In the genomic region with DNA sequence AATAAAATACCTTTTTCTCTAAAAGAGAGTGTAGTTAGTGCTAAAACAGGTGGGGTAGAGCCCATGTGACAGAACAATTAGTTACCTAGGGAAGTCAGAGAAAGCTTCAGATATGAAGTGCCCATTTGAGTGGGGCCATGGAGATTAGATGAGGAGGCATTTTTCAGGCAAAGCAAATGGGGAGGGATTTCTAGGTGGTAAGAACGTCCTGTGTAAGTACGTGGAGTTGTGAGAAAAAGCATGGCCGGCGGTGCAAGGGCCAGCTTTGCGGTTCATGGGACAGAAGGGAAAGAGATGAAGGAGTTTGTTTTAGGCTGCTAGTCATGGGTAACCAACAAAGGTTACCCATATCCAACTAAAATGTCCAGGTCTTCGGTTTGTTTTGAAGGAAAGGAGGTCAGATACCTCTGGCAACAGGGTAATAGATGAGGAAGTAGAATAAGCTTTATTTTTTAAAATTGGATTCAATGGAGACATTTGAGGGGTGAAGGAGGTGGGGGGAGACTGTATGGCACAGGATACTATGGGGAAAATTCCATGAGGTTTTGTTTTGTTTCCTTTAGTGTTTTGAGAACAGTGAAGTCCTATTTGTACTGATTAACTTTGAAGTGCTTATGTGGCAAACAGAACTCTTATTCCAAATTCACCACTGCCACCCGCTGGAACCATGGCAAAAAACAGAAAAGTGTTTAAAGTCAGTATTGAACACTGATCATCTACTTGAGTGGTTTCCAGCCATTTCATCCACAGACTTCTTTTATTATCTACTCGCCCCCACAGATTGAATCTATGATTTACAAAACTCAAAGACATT, we compare ENCODE assay signal across 11 cellular contexts. TPM values are rescaled to one million over a fixed set of nuclear protein-coding genes. Genes with fewer than 3 reads are reported as not detected.
A peak's percentile ranks its signal among the peaks of the same experiment; 100 is the strongest.
DNase-seq lines count a peak whose midpoint lies in the region; ATAC-seq and TF ChIP-seq lines count a peak whose summit lies in the region.
"Had no signal": no experiment of that assay in that cellular context is flagged by ENCODE, and none has a peak within 500 bp of the region (broad histone marks: within the 10 kb centered on the region; RNA-seq: fewer than 3 reads in every experiment).

No MANE protein-coding gene starts in this region.

- no peak for TF ChIP-seq POLR2A in prostate gland (IDR thresholded peaks at IDR 0.05)

- no peaks in the 10 kb centered on the region for H3K9me3 Mint-ChIP-seq in natural killer cell
- H3K9me3 Mint-ChIP-seq: IgD-negative memory B cell had no signal

- peak; percentile 3 for DNase-seq in NCI-H1092 treated with DMSO at 0.1 percent for 48 hours (lab: John Stamatoyannopoulos, UW)
- no peak for DNase-seq in NCI-H1092 (lab: John Stamatoyannopoulos, UW)
- peak; percentile 20 for DNase-seq in NCI-H146 treated with DMSO at 0.1 percent for 48 hours (lab: John Stamatoyannopoulos, UW; ENCODE audit: unreplicated experiment)
- peak; percentile 42 for DNase-seq in cerebellar cortex (ENCODE audit: low spot score)
- peak; percentile 24 for DNase-seq in prostate gland (ENCODE audit: low spot score)
- no peak for DNase-seq in natural killer cell
- DNase-seq: central memory CD4-positive, alpha-beta T cell had no signal

- H3K27me3 ChIP-seq in prostate gland (replicated peaks; ENCODE audit: insufficient read depth), result no peaks in the 10 kb centered on the region
- H3K27me3 ChIP-seq: BLaER1 treated with 17β-estradiol and CSF1 and Interleukin-3, amounts not matched to agents 10 nM and 100 nM had no signal

- peaks cover 11 to 30% of the 10 kb centered on the region in 2 donors for H3K27me3 Mint-ChIP-seq in natural killer cell (ENCODE audit: low read depth in 2 of 2)

- H3K27ac Mint-ChIP-seq in natural killer cell, result no peak overlapping the region
- H3K27ac Mint-ChIP-seq: IgD-negative memory B cell had no signal

- peaks cover 13 to 14% of the 10 kb centered on the region in 2 donors for H3K4me1 Mint-ChIP-seq in natural killer cell

- H3K27ac ChIP-seq in prostate gland, result no peak overlapping the region
- H3K27ac ChIP-seq: BLaER1 treated with 17β-estradiol and CSF1 and Interleukin-3, amounts not matched to agents 10 nM and 100 nM had no signal

- intact Hi-C loops in prostate gland (cut with DNase I) (no loop called here), natural killer cell (cut with micrococcal nuclease) (no loop called here)

- no peaks in the 10 kb centered on the region for H3K36me3 Mint-ChIP-seq in natural killer cell
- H3K36me3 Mint-ChIP-seq: IgD-negative memory B cell had no signal

- no peak overlapping the region for H3K4me3 ChIP-seq in prostate gland
- H3K4me3 ChIP-seq: BLaER1 treated with 17β-estradiol and CSF1 and Interleukin-3, amounts not matched to agents 10 nM and 100 nM had no signal

- peak in 3 of 4 experiments; percentile 12 to 41 (median 33) for TF ChIP-seq CTCF in prostate gland (IDR thresholded peaks at IDR 0.05)
- TF ChIP-seq CTCF in natural killer cell (IDR thresholded peaks at IDR 0.05), result no peak

- H3K4me3 Mint-ChIP-seq in natural killer cell, result no peak overlapping the region
- H3K4me3 Mint-ChIP-seq: IgD-negative memory B cell had no signal

- H3K9me3 ChIP-seq in prostate gland, result no peaks in the 10 kb centered on the region
- H3K9me3 ChIP-seq: BLaER1 treated with 17β-estradiol and CSF1 and Interleukin-3, amounts not matched to agents 10 nM and 100 nM had no signal

- ATAC-seq in HG02588 (IDR thresholded peaks at IDR 0.05; ENCODE audit: unreplicated experiment) (no peak), natural killer cell (no peak), GM18520 (IDR thresholded peaks at IDR 0.05; ENCODE audit: unreplicated experiment) (no peak)

- WGBS in prostate gland, result 56% methylated on average over 8 of the region's 8 CpGs

- H3K36me3 ChIP-seq in prostate gland, result no peaks in the 10 kb centered on the region
- H3K36me3 ChIP-seq: BLaER1 treated with 17β-estradiol and CSF1 and Interleukin-3, amounts not matched to agents 10 nM and 100 nM had no signal

- no peaks in the 10 kb centered on the region for H3K4me1 ChIP-seq in prostate gland (replicated peaks)

RNA-seq across cellular contexts. Expression of gene SNRPF, which starts 10.0 kb away (rescaled TPM):
- total RNA-seq in prostate gland (1 to 10 TPM; 7.4 to 8.3 TPM), natural killer cell (10 to 100 TPM; 22.7 to 25.3 (median 24.5) TPM)

RNA-seq across cellular contexts. Expression of gene NTN4, which starts 58.2 kb away (rescaled TPM):
- total RNA-seq in prostate gland (100 to 1,000 TPM in 1 of 2 donors, 10 to 100 TPM in 1; 79.2 to 118 TPM), natural killer cell (under 1 TPM in 1 of 3 donors, not detected in 2; 0.18 TPM)

Comparison
In these comparisons a context has a peak if more than half of its experiments do, and no peak if none do; other contexts are left out.
1. DNase-seq: peak in NCI-H1092 treated with DMSO at 0.1 percent for 48 hours (single experiment), NCI-H146 treated with DMSO at 0.1 percent for 48 hours (single experiment), cerebellar cortex (single experiment) and prostate gland (single experiment); none in NCI-H1092 (single experiment) and natural killer cell (single experiment).
2. RNA of gene NTN4, which starts 58.2 kb away (total RNA-seq): 79.2 to 118 TPM in prostate gland; 0.18 TPM in natural killer cell; every median in the first group is over 10 times any median in the second.